Comparison of ENCODE assay signal across 11 cellular contexts in the genomic region with DNA sequence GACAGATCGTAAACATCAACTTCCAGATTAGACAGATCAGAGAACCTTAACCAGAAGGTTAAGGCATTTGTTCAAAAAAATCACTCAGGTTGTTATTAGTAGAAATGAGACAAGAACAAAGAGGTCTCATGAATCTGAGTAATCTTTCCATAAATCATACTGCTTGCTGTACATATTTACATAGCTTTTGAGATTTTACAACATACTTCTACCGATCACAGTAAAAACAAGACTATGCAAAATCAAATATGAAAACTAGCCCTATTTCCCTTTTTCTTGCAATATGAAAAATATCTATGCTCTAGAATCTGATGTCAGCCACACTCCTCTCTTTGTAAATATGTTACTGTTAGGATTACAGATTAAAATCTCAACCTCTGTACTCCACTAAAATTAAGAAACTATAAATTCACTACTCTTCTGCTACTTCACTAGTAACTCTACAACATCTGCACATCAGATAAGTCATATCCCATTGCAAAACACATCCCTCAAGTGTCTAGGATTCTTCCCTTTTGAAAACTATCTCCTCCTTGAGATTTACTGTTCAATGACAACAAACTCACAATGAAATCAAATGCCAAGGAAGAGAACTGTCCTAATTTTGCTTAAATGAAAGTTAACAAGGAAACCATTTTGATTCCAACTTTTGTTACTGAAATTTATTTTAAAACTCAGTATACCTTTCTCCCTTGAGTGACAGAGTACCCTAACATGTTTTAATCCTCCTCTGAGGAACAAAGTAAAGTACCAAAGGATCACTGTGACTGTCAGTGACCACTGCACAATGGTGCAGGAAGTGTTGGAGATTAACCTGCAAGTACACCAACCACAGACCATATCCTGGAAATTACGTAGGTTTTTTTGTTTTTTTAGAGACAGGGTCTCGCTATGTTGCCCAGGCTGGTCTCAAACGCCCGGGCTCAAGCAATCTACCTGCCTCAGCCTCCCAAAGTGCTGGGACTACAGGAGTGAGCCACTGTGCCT. TPM values are rescaled to one million over a fixed set of nuclear protein-coding genes. Genes with fewer than 3 reads are reported as not detected.
DNase-seq lines count a peak whose midpoint lies in the region; ATAC-seq, FAIRE-seq and TF ChIP-seq lines count a peak whose summit lies in the region.
"Had no signal": no experiment of that assay in that cellular context is flagged by ENCODE, and none has a peak within 500 bp of the region (broad histone marks: within the 10 kb centered on the region; RNA-seq: fewer than 3 reads in every experiment).

No MANE protein-coding gene starts in this region.

- no peak for DNase-seq in activated T-cell treated with anti-CD3 and anti-CD28 coated beads, Interleukin-2, amount 50 U/mL, for 4 hours
- DNase-seq in activated T-cell treated with anti-CD3 and anti-CD28 coated beads, Interleukin-2, amount 50 U/mL, for 48 hours, result no peak
- DNase-seq in SK-N-MC (ENCODE audit: low read depth, low spot score) (no peak), small intestine (peak; percentile 33), NCI-H446 treated with DMSO at 0.1 percent for 48 hours (lab: John Stamatoyannopoulos, UW) (no peak), GM12891 (ENCODE audit: insufficient read length, low spot score) (no peak)
- DNase-seq in activated CD4-positive, alpha-beta T cell treated with anti-CD3 and anti-CD28 coated beads, Interleukin-2, amount 50 U/mL, for 48 hours, result no peak
- DNase-seq: BE2C; effector memory CD4-positive, alpha-beta T cell had no signal

- peak overlapping the region; percentile 5; the same call in 1 of the 2 replicates for H3K4me3 ChIP-seq in SK-N-MC
- H3K4me3 ChIP-seq in small intestine (ENCODE audit: low read depth in 1 of 2, low read length in 2 of 2), result no peak overlapping the region

- H3K27me3 Mint-ChIP-seq in activated T-cell treated with anti-CD3 and anti-CD28 coated beads, Interleukin-2, amount 50 U/mL, for 4 hours (ENCODE audit: low read depth), result no peaks in the 10 kb centered on the region

- H3K4me3 Mint-ChIP-seq in activated T-cell treated with anti-CD3 and anti-CD28 coated beads, Interleukin-2, amount 50 U/mL, for 4 hours, result no peak overlapping the region

- FAIRE-seq in small intestine (lab: Jason Lieb, UNC) (no peak), GM12891 (lab: Jason Lieb, UNC) (no peak)
- FAIRE-seq: HTR-8/SVneo had no signal

- H3K36me3 ChIP-seq in SK-N-MC (ENCODE audit: insufficient read depth, low read length) (peaks cover 14% of the 10 kb centered on the region), small intestine (ENCODE audit: control insufficient read depth in 2 of 2, insufficient read depth in 2 of 2, low read length in 2 of 2) (no peaks in the 10 kb centered on the region)
- H3K36me3 ChIP-seq: BE2C had no signal

- peaks cover 4 to 8% of the 10 kb centered on the region in 2 donors for H3K4me1 ChIP-seq in small intestine (ENCODE audit: control insufficient read depth in 2 of 2, insufficient read depth in 1 of 2, low read depth in 1 of 2, low read length in 1 of 2)
- H3K4me1 ChIP-seq: BE2C had no signal

- H3K9me3 ChIP-seq in SK-N-MC (ENCODE audit: low read depth, low read length) (no peaks in the 10 kb centered on the region), small intestine (ENCODE audit: control insufficient read depth, low read depth) (no peaks in the 10 kb centered on the region)
- H3K9me3 ChIP-seq: BE2C had no signal

- ATAC-seq in activated T-cell treated with anti-CD3 and anti-CD28 coated beads, Interleukin-2, amount 50 U/mL, for 4 hours, result peak; percentile 53 to 66
- ATAC-seq in HG02840 (IDR thresholded peaks at IDR 0.05; ENCODE audit: low FRiP score, unreplicated experiment), result peak; percentile 53

- H3K27me3 ChIP-seq in small intestine (ENCODE audit: control insufficient read depth in 2 of 2, insufficient read depth in 2 of 2, low read length in 2 of 2), result no peaks in the 10 kb centered on the region
- H3K27me3 ChIP-seq: BE2C had no signal

- no peak overlapping the region for H3K9ac ChIP-seq in SK-N-MC (ENCODE audit: insufficient read length)

- no peaks in the 10 kb centered on the region for H3K9me3 Mint-ChIP-seq in activated T-cell treated with anti-CD3 and anti-CD28 coated beads, Interleukin-2, amount 50 U/mL, for 4 hours

- H3K27ac ChIP-seq in SK-N-MC (0 out of 2 replicates have a peak overlapping the region, but pooled peaks have one; percentile 6), small intestine (ENCODE audit: low read depth in 1 of 2, low read length in 1 of 2) (peak overlapping the region in 1 of 2 donors; percentile 10)

- TF ChIP-seq POLR2A in GM12891 (IDR thresholded peaks at IDR 0.05; ENCODE audit: low read depth, low read length), result no peak

- peaks cover 53% of the 10 kb centered on the region for H3K4me1 Mint-ChIP-seq in activated T-cell treated with anti-CD3 and anti-CD28 coated beads, Interleukin-2, amount 50 U/mL, for 4 hours (ENCODE audit: low read depth)

- WGBS in small intestine, 3 donors, result 70 to 81% (median 74%) methylated on average over 6 of the region's 6 CpGs

- peaks cover under 1% of the 10 kb centered on the region for H3K36me3 Mint-ChIP-seq in activated T-cell treated with anti-CD3 and anti-CD28 coated beads, Interleukin-2, amount 50 U/mL, for 4 hours (ENCODE audit: insufficient read depth)

TF ChIP-seq in GM12891, 5 proteins besides CTCF, POLR2A, EP300 and RAD21:
- no peak for TF ChIP-seq POLR2AphosphoS5 (IDR thresholded peaks at IDR 0.05; ENCODE audit: low read depth, low read length)
- no peak for TF ChIP-seq PAX5 (IDR thresholded peaks at IDR 0.05; ENCODE audit: insufficient read depth, low read length, severe bottlenecking)
- TF ChIP-seq SPI1 (IDR thresholded peaks at IDR 0.05; ENCODE audit: low read depth, low read length), result no peak
- TF ChIP-seq POU2F2 (IDR thresholded peaks at IDR 0.05; ENCODE audit: low read depth, low read length), result no peak
- TF ChIP-seq TAF1 (IDR thresholded peaks at IDR 0.05; ENCODE audit: low read depth, low read length), result no peak

RNA-seq across cellular contexts. Expression of a gene that starts 12.8 kb away (rescaled TPM):
- 10 to 100 TPM; 43.1 to 49.8 (median 45.8) TPM for total RNA-seq in activated T-cell treated with anti-CD3 and anti-CD28 coated beads, Interleukin-2, amount 50 U/mL, for 4 hours
- 10 to 100 TPM in 1 of 3 donors, 1 to 10 TPM in 2; 9.2 to 13.9 (median 9.6) TPM for polyA plus RNA-seq in small intestine
- polyA plus RNA-seq in GM12891 (2012; ENCODE audit: low read depth, missing spikeins), result 8.1 TPM
